15 cellular contexts compared by ENCODE assay signal in the genomic region with DNA sequence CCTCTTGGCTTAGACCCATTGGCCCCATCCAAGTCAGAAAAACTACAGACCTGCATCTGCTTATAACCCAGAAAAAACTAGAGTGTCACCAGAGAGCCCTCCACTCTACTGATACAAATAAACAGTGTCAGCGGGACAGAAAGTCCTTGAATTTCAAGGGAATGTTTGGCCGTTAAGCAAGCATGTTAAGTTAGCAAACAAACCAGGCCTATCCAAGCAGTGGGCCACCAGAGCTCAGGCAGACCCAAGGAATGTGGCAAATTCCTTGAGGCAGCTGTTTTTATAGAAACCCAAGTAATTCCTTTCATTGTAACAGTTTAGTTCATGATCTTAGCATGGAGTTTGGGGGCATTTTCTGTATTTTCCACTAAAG.
A peak's percentile ranks its signal among the peaks of the same experiment; 100 is the strongest.
DNase-seq lines count a peak whose midpoint lies in the region; ATAC-seq and TF ChIP-seq lines count a peak whose summit lies in the region.
"Had no signal": no experiment of that assay in that cellular context is flagged by ENCODE, and none has a peak within 500 bp of the region (broad histone marks: within the 10 kb centered on the region; RNA-seq: fewer than 3 reads in every experiment).

No MANE protein-coding gene starts in this region.

- peak overlapping the region in 3 of 4 donors; percentile 35 to 59 (median 57) for H3K27ac ChIP-seq in body of pancreas
- H3K27ac ChIP-seq: ascending aorta had no signal

- no peak for TF ChIP-seq CTCF in body of pancreas (IDR thresholded peaks at IDR 0.05)

- 14 to 27% methylated on average over 2 of the region's 2 CpGs for WGBS in body of pancreas, 2 donors

- no peaks in the 10 kb centered on the region for H3K9me3 ChIP-seq in body of pancreas
- H3K9me3 ChIP-seq: ascending aorta had no signal

- ATAC-seq in body of pancreas, result peak; percentile 93
- ATAC-seq in sciatic nerve, result peak; percentile 68
- no peak for ATAC-seq in HG03378 (IDR thresholded peaks at IDR 0.05; ENCODE audit: unreplicated experiment)
- no peak for ATAC-seq in HG02759 (IDR thresholded peaks at IDR 0.05; ENCODE audit: unreplicated experiment)
- ATAC-seq: activated CD8-positive, alpha-beta T cell treated with anti-CD3 and anti-CD28 coated beads, Interleukin-2, amount 10 ng/mL, durations not matched to agents 7 days and 5 days; activated T-helper 17 cell treated with anti-CD3 and anti-CD28 coated beads, Interleukin-2, amount 50 U/mL, for 72 hours; K562; SK-N-SH treated with all-trans-retinoic acid at 6 μM for 48 hours had no signal

- H3K4me3 ChIP-seq in body of pancreas, result no peak overlapping the region
- H3K4me3 ChIP-seq: ascending aorta, K562 had no signal

- intact Hi-C loops in body of pancreas (cut with DNase I), result no loop called here
- intact Hi-C loops in sciatic nerve (cut with DNase I), result no loop called here

- no peak for TF ChIP-seq POLR2A in body of pancreas (IDR thresholded peaks at IDR 0.05)

- H3K36me3 ChIP-seq in body of pancreas (replicated peaks in 1 of 2; ENCODE audit: insufficient read depth in 1 of 2, low read depth in 2 of 2), result no peaks in the 10 kb centered on the region
- H3K36me3 ChIP-seq: ascending aorta had no signal

- no peaks in the 10 kb centered on the region for H3K27me3 ChIP-seq in body of pancreas
- H3K27me3 ChIP-seq: ascending aorta had no signal

- peak; percentile 29 for DNase-seq in DMS79 treated with DMSO at 0.1 percent for 48 hours (lab: John Stamatoyannopoulos, UW)
- DNase-seq in body of pancreas, result peak; percentile 54 to 73 (median 64)
- peak; percentile 53 for DNase-seq in left kidney (ENCODE audit: low read depth, low spot score)
- DNase-seq in sciatic nerve (ENCODE audit: low spot score), result no peak
- no peak for DNase-seq in DMS153 treated with DMSO at 0.1 percent for 48 hours (lab: John Stamatoyannopoulos, UW; ENCODE audit: unreplicated experiment)
- DNase-seq in LoVo (ENCODE audit: low spot score), result no peak
- DNase-seq: activated CD8-positive, alpha-beta T cell treated with anti-CD3 and anti-CD28 coated beads, Interleukin-2, amount 10 ng/mL, durations not matched to agents 7 days and 5 days; H7; NCI-H1105 treated with DMSO at 0.1 percent for 48 hours had no signal

- peaks cover 35% of the 10 kb centered on the region for H3K4me1 ChIP-seq in body of pancreas
- H3K4me1 ChIP-seq: ascending aorta had no signal

Comparison
In these comparisons a context has a peak if more than half of its experiments do, and no peak if none do; other contexts are left out.
1. DNase-seq: peak in DMS79 treated with DMSO at 0.1 percent for 48 hours (single experiment), body of pancreas (4 of 4) and left kidney (single experiment); none in sciatic nerve (single experiment), DMS153 treated with DMSO at 0.1 percent for 48 hours (single experiment) and LoVo (single experiment).
2. ATAC-seq: peak in body of pancreas (single experiment) and sciatic nerve (single experiment); none in HG03378 (single experiment) and HG02759 (single experiment).